8 cellular contexts compared by ENCODE assay signal in genomic region chr12:110279976-110280783, GRCh38. TPM values are rescaled to one million over a fixed set of nuclear protein-coding genes. Genes with fewer than 3 reads are reported as not detected.
DNase-seq lines count a peak whose midpoint lies in the region; ATAC-seq and TF ChIP-seq lines count a peak whose summit lies in the region.

No MANE protein-coding gene starts in this region.

- TF ChIP-seq CTCF in tibial nerve (IDR thresholded peaks at IDR 0.05) = no peak

- H3K4me1 ChIP-seq in tibial nerve = peaks cover 0 to 41% (median 22%) of the 10 kb centered on the region in 4 donors

- no peaks in the 10 kb centered on the region for H3K36me3 ChIP-seq in tibial nerve

- H3K27ac ChIP-seq in tibial nerve = peak overlapping the region; percentile 94 to 99 (median 96)

- no peaks in the 10 kb centered on the region for H3K27me3 ChIP-seq in tibial nerve

- ATAC-seq in HG03066 (IDR thresholded peaks at IDR 0.05; ENCODE audit: low read depth, unreplicated experiment) = peak; percentile 8

- peak; percentile 30 to 36 for DNase-seq in SHP77 (lab: John Stamatoyannopoulos, UW)
- DNase-seq in SHP77 treated with DMSO at 0.1 percent for 48 hours (lab: John Stamatoyannopoulos, UW) = no peak
- peak; percentile 19 to 33 for DNase-seq in NOMO-1 (lab: John Stamatoyannopoulos, UW; ENCODE audit: unreplicated experiment in 2 of 2)
- DNase-seq in activated gamma-delta T cell (lab: John Stamatoyannopoulos, UW) = peak; percentile 21
- peak; percentile 61 for DNase-seq in globus pallidus (ENCODE audit: low spot score)
- DNase-seq in occipital lobe (lab: John Stamatoyannopoulos, UW) = peak; percentile 76
- DNase-seq in tibial nerve (ENCODE audit: low spot score in 2 of 2) = peak; percentile 19 to 38

- no peak for TF ChIP-seq EP300 in tibial nerve (IDR thresholded peaks at IDR 0.05)

- no peaks in the 10 kb centered on the region for H3K9me3 ChIP-seq in tibial nerve

- WGBS in tibial nerve, 2 donors = 13 to 15% methylated on average over 25 of the region's 25 CpGs

- TF ChIP-seq POLR2A in tibial nerve (IDR thresholded peaks at IDR 0.05) = no peak

- H3K4me3 ChIP-seq in tibial nerve = peak overlapping the region; percentile 70 to 98 (median 92)

RNA-seq across cellular contexts. Expression of gene ATP2A2, which starts 0.9 kb away (rescaled TPM):
- total RNA-seq in occipital lobe (161 TPM), tibial nerve (100 to 1,000 TPM in 2 of 4 donors, 10 to 100 TPM in 2; 77.8 to 106 (median 90.1) TPM)
